Comparison of ENCODE assay signal across 1 cellular context in genomic region chr5:142984016-142984415, GRCh38.
TF ChIP-seq lines count a peak whose summit lies in the region.

No MANE protein-coding gene starts in this region.

TF ChIP-seq in SK-N-SH, 30 proteins besides CTCF, POLR2A, EP300 and RAD21 (continued from another document):
- TF ChIP-seq PBX3 (IDR thresholded peaks at IDR 0.05) (no peak), CHD2 (IDR thresholded peaks at IDR 0.05; ENCODE audit: low read length, partially characterized antibody) (no peak), RCOR1 (IDR thresholded peaks at IDR 0.05; ENCODE audit: low read length) (no peak), FOXM1 (IDR thresholded peaks at IDR 0.05; ENCODE audit: low read depth) (no peak), IRF3 (IDR thresholded peaks at IDR 0.05; ENCODE audit: low read depth, low read length) (no peak), SIN3A (IDR thresholded peaks at IDR 0.05; ENCODE audit: borderline replicate concordance, low read depth, low read length) (no peak), RXRA (IDR thresholded peaks at IDR 0.05; ENCODE audit: borderline replicate concordance, low read depth) (no peak), TAF1 (IDR thresholded peaks at IDR 0.05; ENCODE audit: borderline replicate concordance, low read depth, low read length) (no peak), GABPA (IDR thresholded peaks at IDR 0.05; ENCODE audit: low read depth) (no peak), TEAD4 (IDR thresholded peaks at IDR 0.05; ENCODE audit: borderline replicate concordance, insufficient read depth) (no peak)
